Comparison of ENCODE assay signal across 14 cellular contexts in the genomic region with DNA sequence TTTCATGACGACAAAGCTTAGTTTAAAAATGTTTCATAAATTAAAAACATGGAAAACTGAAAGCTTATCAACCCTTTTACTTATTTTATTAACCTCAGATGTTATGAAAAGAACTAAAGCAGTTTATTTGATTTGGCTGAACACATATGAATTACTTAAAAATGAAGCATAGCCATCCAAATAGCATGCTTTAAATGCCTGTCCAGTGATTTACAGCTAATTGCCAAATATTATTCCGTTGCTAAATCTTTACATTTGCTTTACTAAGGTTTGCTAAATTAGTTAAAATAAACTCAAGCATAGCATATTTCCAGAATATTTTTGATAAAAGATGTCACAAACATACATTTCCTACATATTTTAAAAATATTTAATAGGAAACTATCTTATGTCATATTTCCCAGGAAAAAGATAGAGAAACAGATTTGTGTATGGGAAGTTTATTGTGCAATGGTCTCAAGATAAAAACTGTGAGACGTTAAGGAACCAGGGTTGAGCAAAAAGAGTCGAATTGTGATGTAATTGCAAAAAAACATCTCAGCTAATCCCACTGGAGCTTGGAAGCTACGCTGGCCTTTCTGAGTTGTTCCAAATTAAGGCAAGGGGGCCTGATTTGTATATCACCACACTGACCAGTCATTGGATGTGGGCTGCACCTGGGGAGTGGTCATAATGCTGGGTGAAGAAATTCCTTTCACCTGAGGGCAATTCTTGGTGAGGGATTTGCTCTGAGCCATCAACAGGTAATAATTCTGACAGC. TPM values are rescaled to one million over a fixed set of nuclear protein-coding genes. Genes with fewer than 3 reads are reported as not detected.
DNase-seq lines count a peak whose midpoint lies in the region; ATAC-seq and TF ChIP-seq lines count a peak whose summit lies in the region.
"Had no signal": no experiment of that assay in that cellular context is flagged by ENCODE, and none has a peak within 500 bp of the region (broad histone marks: within the 10 kb centered on the region; RNA-seq: fewer than 3 reads in every experiment).

No MANE protein-coding gene starts in this region.

- peak; percentile 46 for DNase-seq in MCF 10A (ENCODE audit: unreplicated experiment)
- DNase-seq in breast epithelium (ENCODE audit: low spot score in 2 of 2) = no peak
- peak; percentile 73 for DNase-seq in choroid plexus epithelial cell (ENCODE audit: low read depth)
- DNase-seq in left ventricle myocardium superior = no peak
- no peak for DNase-seq in tibial artery
- DNase-seq in esophagus squamous epithelium (lab: John Stamatoyannopoulos, UW) = no peak
- no peak for DNase-seq in activated effector memory CD4-positive, alpha-beta T cell treated with anti-CD3 and anti-CD28 coated beads, Interleukin-2, amount 50 U/mL, for 16 hours
- DNase-seq: activated naive CD4-positive, alpha-beta T cell; left lung; NCI-H2029 treated with DMSO at 0.1 percent for 48 hours; NCI-H774; Peyer's patch had no signal

- no peak overlapping the region for H3K4me3 Mint-ChIP-seq in MCF 10A (ENCODE audit: unreplicated experiment)

- H3K36me3 ChIP-seq in breast epithelium (no peaks in the 10 kb centered on the region), tibial artery (no peaks in the 10 kb centered on the region), esophagus squamous epithelium (no peaks in the 10 kb centered on the region)
- H3K36me3 ChIP-seq: left lung, Peyer's patch had no signal

- peaks cover 15% of the 10 kb centered on the region for H3K4me1 Mint-ChIP-seq in MCF 10A (ENCODE audit: insufficient read depth, unreplicated experiment)

- TF ChIP-seq POLR2A in breast epithelium (IDR thresholded peaks at IDR 0.05) = no peak
- TF ChIP-seq POLR2A in esophagus squamous epithelium (IDR thresholded peaks at IDR 0.05) = no peak

- H3K27me3 Mint-ChIP-seq in MCF 10A (ENCODE audit: insufficient read depth, unreplicated experiment) = no peaks in the 10 kb centered on the region
- H3K27me3 Mint-ChIP-seq: progenitor cell of endocrine pancreas had no signal

- CTCF ChIA-PET in MCF 10A (lab: Yijun Ruan, JAX) = interaction anchor here (0.9 to 1.3 kb wide), 3 partner anchors 309 to 313 kb away, joined by 3 to 4 read pairs (median 4); no protein-coding TSS in a partner anchor

- H3K9me3 ChIP-seq in breast epithelium (no peaks in the 10 kb centered on the region), tibial artery (no peaks in the 10 kb centered on the region), esophagus squamous epithelium (no peaks in the 10 kb centered on the region)
- H3K9me3 ChIP-seq: left lung, Peyer's patch had no signal

- H3K4me1 ChIP-seq in breast epithelium = no peaks in the 10 kb centered on the region
- peaks cover 0 to 66% (median 10%) of the 10 kb centered on the region in 4 donors for H3K4me1 ChIP-seq in tibial artery
- H3K4me1 ChIP-seq in esophagus squamous epithelium = peaks cover 0 to 6% (median 0%) of the 10 kb centered on the region in 3 donors
- H3K4me1 ChIP-seq: Peyer's patch had no signal

- peak overlapping the region; percentile 16 for H3K27ac Mint-ChIP-seq in MCF 10A (ENCODE audit: low read depth, unreplicated experiment)
- H3K27ac Mint-ChIP-seq: progenitor cell of endocrine pancreas had no signal

- no peaks in the 10 kb centered on the region for H3K27me3 ChIP-seq in breast epithelium
- no peaks in the 10 kb centered on the region for H3K27me3 ChIP-seq in tibial artery
- no peaks in the 10 kb centered on the region for H3K27me3 ChIP-seq in esophagus squamous epithelium
- H3K27me3 ChIP-seq: left lung, Peyer's patch had no signal

- peaks cover 5% of the 10 kb centered on the region for H3K36me3 Mint-ChIP-seq in MCF 10A (ENCODE audit: insufficient read depth, unreplicated experiment)

- POLR2A ChIA-PET in MCF 10A (lab: Yijun Ruan, JAX) = interaction anchor here (0.6 to 2.8 kb wide), 10 partner anchors 33 to 310 kb away, joined by 3 to 11 read pairs (median 4); partner anchors contain the start of genes JKAMP and L3HYPDH

- H3K4me3 ChIP-seq in breast epithelium = no peak overlapping the region
- no peak overlapping the region for H3K4me3 ChIP-seq in choroid plexus epithelial cell (ENCODE audit: low read depth, low read length)
- no peak overlapping the region for H3K4me3 ChIP-seq in tibial artery
- no peak overlapping the region for H3K4me3 ChIP-seq in esophagus squamous epithelium
- H3K4me3 ChIP-seq: left lung, Peyer's patch had no signal

- ATAC-seq in left ventricle myocardium superior (peak; percentile 78), HG03354 (IDR thresholded peaks at IDR 0.05; ENCODE audit: poor library complexity, severe bottlenecking, unreplicated experiment) (no peak)
- ATAC-seq: left lung had no signal

- no peak for TF ChIP-seq CTCF in MCF 10A (IDR thresholded peaks at IDR 0.05; ENCODE audit: unreplicated experiment)
- no peak for TF ChIP-seq CTCF in breast epithelium (IDR thresholded peaks at IDR 0.05)
- no peak for TF ChIP-seq CTCF in choroid plexus epithelial cell (conservative IDR thresholded peaks at IDR 0.05; ENCODE audit: low read depth, low read length)
- TF ChIP-seq CTCF in tibial artery (IDR thresholded peaks at IDR 0.05) = no peak
- no peak for TF ChIP-seq CTCF in esophagus squamous epithelium (IDR thresholded peaks at IDR 0.05)

- intact Hi-C loops in MCF 10A (cut with micrococcal nuclease) (loop anchor here (2.0 to 10.0 kb wide), 4 partner anchors 251 to 945 kb away; partner anchors contain the start of gene DAAM1), breast epithelium (cut with DNase I; ENCODE audit: low total_unique reads) (loop anchor here (5.0 kb wide), 1 partner anchor 312 kb away; no protein-coding TSS in a partner anchor), left ventricle myocardium superior (cut with micrococcal nuclease) (loop anchor here (5.0 kb wide), 1 partner anchor 312 kb away; no protein-coding TSS in a partner anchor), tibial artery (cut with DNase I; ENCODE audit: low total_unique reads) (no loop called here), esophagus squamous epithelium (cut with DNase I) (no loop called here)

- H3K27ac ChIP-seq in breast epithelium (no peak overlapping the region), tibial artery (peak overlapping the region; percentile 63 to 65), esophagus squamous epithelium (peak overlapping the region in 2 of 4 donors; percentile 0 to 38)
- H3K27ac ChIP-seq: left lung, Peyer's patch had no signal

- 49 to 61% methylated on average over 5 of the region's 5 CpGs for WGBS in esophagus squamous epithelium, 2 donors

- H3K9me3 Mint-ChIP-seq in MCF 10A (ENCODE audit: unreplicated experiment) = no peaks in the 10 kb centered on the region

- no TSS peak for BruUV-seq in MCF 10A (replicated peaks; lab: Mats Ljungman, UMichigan)

RNA-seq across cellular contexts. Expression of gene GPR135, which starts 25.7 kb away (rescaled TPM):
- 7.6 and 7.7 TPM in 2 replicates for total RNA-seq in MCF 10A (2022)
- 1 to 10 TPM; 4.4 to 5.9 (median 5.1) TPM for total RNA-seq in breast epithelium
- total RNA-seq in left ventricle myocardium superior = 2.0 TPM
- 1 to 10 TPM in 2 of 4 donors, under 1 TPM in 2; 0.56 to 4.4 (median 1.3) TPM for total RNA-seq in esophagus squamous epithelium

RNA-seq across cellular contexts. Expression of gene L3HYPDH, which starts 44.8 kb away (rescaled TPM):
- total RNA-seq in MCF 10A (2022) (32.5 and 35.0 TPM in 2 replicates), breast epithelium (10 to 100 TPM; 56.5 to 74.4 (median 70.9) TPM), left ventricle myocardium superior (11.3 TPM), esophagus squamous epithelium (10 to 100 TPM; 12.2 to 59.9 (median 21.6) TPM)

RNA-seq across cellular contexts. Expression of gene JKAMP, which starts 44.9 kb away (rescaled TPM):
- 29.7 and 35.8 TPM in 2 replicates for total RNA-seq in MCF 10A (2022)
- total RNA-seq in breast epithelium = 10 to 100 TPM; 53.4 to 74.8 (median 64.8) TPM
- 27.8 TPM for total RNA-seq in left ventricle myocardium superior
- 10 to 100 TPM; 17.8 to 47.4 (median 40.2) TPM for total RNA-seq in esophagus squamous epithelium

Comparison
In these comparisons a context has a peak if more than half of its experiments do, and no peak if none do; other contexts are left out.
1. DNase-seq: peak in MCF 10A (single experiment) and choroid plexus epithelial cell (single experiment); none in breast epithelium (0 of 2), left ventricle myocardium superior (single experiment), tibial artery (0 of 2), esophagus squamous epithelium (single experiment) and activated effector memory CD4-positive, alpha-beta T cell treated with anti-CD3 and anti-CD28 coated beads, Interleukin-2, amount 50 U/mL, for 16 hours (single experiment).
2. H3K27ac ChIP-seq: peak in tibial artery (2 of 2); none in breast epithelium (0 of 2).
3. intact Hi-C loops: an anchor here in MCF 10A (2.0 to 10.0 kb wide), breast epithelium (5.0 kb wide) and left ventricle myocardium superior (5.0 kb wide); none called in tibial artery and esophagus squamous epithelium.